ENCODE assay signal across 9 cellular contexts in the genomic region with DNA sequence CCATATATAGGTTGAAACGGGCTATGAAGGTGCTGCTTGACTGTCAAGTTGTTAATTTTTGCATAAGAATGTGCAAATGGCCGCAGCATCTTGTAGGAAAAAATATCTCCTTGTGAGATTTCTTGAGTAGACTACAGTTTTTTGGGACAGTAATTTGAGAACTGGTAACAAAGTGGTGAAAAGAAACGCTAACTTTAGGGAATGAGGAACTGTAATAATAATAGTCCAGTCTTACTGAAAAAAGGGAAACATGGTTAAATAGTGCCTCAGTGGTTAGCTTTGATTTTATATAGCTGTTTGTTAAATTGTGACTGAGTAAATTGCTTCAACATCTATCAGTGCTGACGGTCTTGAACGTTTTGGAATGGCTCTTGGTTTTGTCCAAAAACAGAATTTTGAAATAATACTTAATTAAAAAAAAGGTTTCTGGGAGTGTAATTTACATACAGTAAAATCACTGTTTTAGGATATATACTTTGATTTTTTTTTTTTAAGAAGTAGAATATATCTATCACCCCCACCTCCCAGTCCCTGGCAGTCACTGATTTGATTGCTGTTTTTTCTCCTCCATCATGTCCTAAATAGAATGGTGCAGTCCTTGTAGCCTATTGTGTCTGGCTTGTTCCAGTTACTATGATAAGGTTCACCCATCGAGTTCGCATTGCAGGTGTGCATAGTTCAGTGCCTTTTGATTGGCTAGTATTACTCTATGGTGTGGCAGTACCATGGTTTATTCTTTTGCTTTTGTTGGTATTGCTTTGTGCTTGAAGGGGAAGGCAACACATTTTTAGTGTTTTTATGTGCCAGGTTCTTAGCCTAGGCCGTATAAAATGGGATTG. TPM values are rescaled to one million over a fixed set of nuclear protein-coding genes. Genes with fewer than 3 reads are reported as not detected.
DNase-seq lines count a peak whose midpoint lies in the region; ATAC-seq and TF ChIP-seq lines count a peak whose summit lies in the region.
"Had no signal": no experiment of that assay in that cellular context is flagged by ENCODE, and none has a peak within 500 bp of the region (broad histone marks: within the 10 kb centered on the region; RNA-seq: fewer than 3 reads in every experiment).

No MANE protein-coding gene starts in this region.

- peaks cover 66% of the 10 kb centered on the region for H4K20me1 ChIP-seq in PC-9 (ENCODE audit: insufficient read depth)

- peak overlapping the region; percentile 66; the same call in 1 of the 2 replicates for H3K27ac ChIP-seq in PC-9

- peaks cover 21% of the 10 kb centered on the region; the same call in 1 of the 2 replicates for H3K36me3 ChIP-seq in ES-I3 (ENCODE audit: insufficient read depth, low read length)
- H3K36me3 ChIP-seq in PC-9 (ENCODE audit: low read depth) = peaks cover 43% of the 10 kb centered on the region

- H3K9ac ChIP-seq in ES-I3 (ENCODE audit: low read depth, low read length) = peak overlapping the region; percentile 97

- H3F3A ChIP-seq in PC-9 (ENCODE audit: insufficient read depth, low read depth) = peaks cover 48% of the 10 kb centered on the region

- ATAC-seq in GM18520 (IDR thresholded peaks at IDR 0.05; ENCODE audit: unreplicated experiment) (no peak), HG02798 (IDR thresholded peaks at IDR 0.05; ENCODE audit: poor library complexity, unreplicated experiment) (no peak), GM18868 (IDR thresholded peaks at IDR 0.05; ENCODE audit: unreplicated experiment) (no peak)

- peaks cover 24% of the 10 kb centered on the region for H3K4me1 ChIP-seq in ES-I3 (ENCODE audit: insufficient read depth, low read length)
- peaks cover 55% of the 10 kb centered on the region for H3K4me1 ChIP-seq in PC-9 (replicated peaks; ENCODE audit: insufficient read depth)

- peaks cover 75% of the 10 kb centered on the region for H3K79me2 ChIP-seq in PC-9 (ENCODE audit: low read depth)

- H3K4me3 ChIP-seq in PC-9 (peak overlapping the region; percentile 86), epithelial cell of esophagus (ENCODE audit: low read length) (peak overlapping the region; percentile 86)

- H3K27me3 ChIP-seq in PC-9 (ENCODE audit: insufficient read depth, low read depth) = no peaks in the 10 kb centered on the region

- peak overlapping the region; percentile 99 for H3K4me3 Mint-ChIP-seq in osteocyte (ENCODE audit: unreplicated experiment)

- H3K9me2 ChIP-seq in PC-9 (ENCODE audit: insufficient read depth) = no peaks in the 10 kb centered on the region

- peak overlapping the region; percentile 99 for H3K4me2 ChIP-seq in PC-9

- H3K27me3 Mint-ChIP-seq in osteocyte (ENCODE audit: unreplicated experiment) = no peaks in the 10 kb centered on the region

- BruUV-seq in PC-9 (replicated peaks; lab: Mats Ljungman, UMichigan) = no TSS peak

- intact Hi-C loops in PC-9 (cut with micrococcal nuclease; ENCODE audit: unreplicated experiment) = loop anchor here (5.0 to 10.0 kb wide), 2 partner anchors 47 to 219 kb away; no protein-coding TSS in a partner anchor

- DNase-seq in PC-9 (no peak), epithelial cell of esophagus (ENCODE audit: low read depth) (no peak), osteocyte (ENCODE audit: extremely low spot score, unreplicated experiment) (no peak), NCI-H146 treated with DMSO at 0.1 percent for 48 hours (lab: John Stamatoyannopoulos, UW; ENCODE audit: unreplicated experiment) (no peak)
- DNase-seq: nucleus accumbens had no signal

- H3K9me3 ChIP-seq in ES-I3 (ENCODE audit: control insufficient read depth, insufficient read depth, low read length) (no peaks in the 10 kb centered on the region), PC-9 (ENCODE audit: insufficient read depth, low read depth) (no peaks in the 10 kb centered on the region)

- H3K27ac Mint-ChIP-seq in osteocyte (ENCODE audit: unreplicated experiment) = peak overlapping the region; percentile 96

- no peaks in the 10 kb centered on the region for H3K9me3 Mint-ChIP-seq in osteocyte (ENCODE audit: unreplicated experiment)

- CTCF ChIA-PET in PC-9 (lab: Charles Lee) = no interaction called here

- H2AFZ ChIP-seq in PC-9 = no peak overlapping the region

- peaks cover 16% of the 10 kb centered on the region for H3K36me3 Mint-ChIP-seq in osteocyte (ENCODE audit: unreplicated experiment)

- POLR2A ChIA-PET in PC-9 (lab: Charles Lee; ENCODE audit: unreplicated experiment) = no interaction called here

- TF ChIP-seq CTCF in PC-9 (conservative IDR thresholded peaks at IDR 0.05) (no peak), epithelial cell of esophagus (IDR thresholded peaks at IDR 0.05; ENCODE audit: insufficient read depth, low read depth, low read length, missing control alignments) (no peak), osteocyte (IDR thresholded peaks at IDR 0.05) (no peak)

- H3K4me1 Mint-ChIP-seq in osteocyte (ENCODE audit: unreplicated experiment) = peaks cover 60% of the 10 kb centered on the region

RNA-seq across cellular contexts. Expression of a gene that starts 2.8 kb away (rescaled TPM):
- total RNA-seq in PC-9 (2021) (61.1 and 82.8 TPM in 2 replicates), osteocyte (73.4 and 80.2 TPM in 2 replicates)
